In genomic region chr3:146273721-146274407, GRCh38 we compare ENCODE assay signal across 1 cellular context.
TF ChIP-seq lines count a peak whose summit lies in the region.

No MANE protein-coding gene starts in this region.

TF ChIP-seq in H1, 55 proteins besides CTCF, POLR2A, EP300 and RAD21:
- TF ChIP-seq HDAC6 (IDR thresholded peaks at IDR 0.05; ENCODE audit: low read depth, low read length), result no peak
TF ChIP-seq in H1: peak in this region for 0.
